In the genomic region with DNA sequence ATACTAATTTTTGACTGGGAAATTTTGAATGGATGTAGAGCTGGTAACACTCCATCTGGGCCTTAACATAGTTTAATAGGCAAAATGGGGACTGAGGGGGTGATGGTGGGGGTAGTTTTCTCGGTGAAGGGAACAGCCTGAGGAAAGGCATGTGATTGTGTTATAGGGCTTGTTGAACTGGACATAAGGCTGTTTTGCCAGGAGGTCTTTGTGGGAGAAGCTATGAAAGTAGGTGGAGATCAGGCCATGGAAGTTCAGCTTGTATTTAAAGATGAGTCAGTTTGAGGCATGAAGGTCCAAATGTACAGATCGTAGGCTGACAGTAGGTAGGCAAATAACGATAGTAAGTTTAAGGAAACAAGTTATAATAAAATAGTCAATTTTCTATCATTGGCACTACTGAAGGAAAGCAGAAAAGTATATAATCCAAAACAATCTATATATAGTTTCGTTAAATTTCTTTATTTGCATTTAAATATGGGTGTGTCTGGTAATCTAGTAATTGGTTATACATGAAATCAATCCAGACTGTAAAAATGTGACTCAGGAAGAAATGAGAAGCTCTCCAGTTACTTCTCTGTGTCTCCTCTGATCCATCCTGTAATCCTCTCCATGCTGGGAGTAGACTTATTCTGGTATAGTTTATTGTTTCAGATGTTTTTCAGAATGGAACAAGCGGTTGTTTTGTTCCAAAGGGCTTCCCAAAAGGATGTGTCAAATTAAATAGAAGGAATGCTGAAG, we compare ENCODE assay signal across 1 cellular context.
TF ChIP-seq lines count a peak whose summit lies in the region.

No MANE protein-coding gene starts in this region.

TF ChIP-seq in HepG2, 621 proteins besides CTCF, POLR2A, EP300 and RAD21 (continued from another document and continues in another):
- TF ChIP-seq, protein P1, sequence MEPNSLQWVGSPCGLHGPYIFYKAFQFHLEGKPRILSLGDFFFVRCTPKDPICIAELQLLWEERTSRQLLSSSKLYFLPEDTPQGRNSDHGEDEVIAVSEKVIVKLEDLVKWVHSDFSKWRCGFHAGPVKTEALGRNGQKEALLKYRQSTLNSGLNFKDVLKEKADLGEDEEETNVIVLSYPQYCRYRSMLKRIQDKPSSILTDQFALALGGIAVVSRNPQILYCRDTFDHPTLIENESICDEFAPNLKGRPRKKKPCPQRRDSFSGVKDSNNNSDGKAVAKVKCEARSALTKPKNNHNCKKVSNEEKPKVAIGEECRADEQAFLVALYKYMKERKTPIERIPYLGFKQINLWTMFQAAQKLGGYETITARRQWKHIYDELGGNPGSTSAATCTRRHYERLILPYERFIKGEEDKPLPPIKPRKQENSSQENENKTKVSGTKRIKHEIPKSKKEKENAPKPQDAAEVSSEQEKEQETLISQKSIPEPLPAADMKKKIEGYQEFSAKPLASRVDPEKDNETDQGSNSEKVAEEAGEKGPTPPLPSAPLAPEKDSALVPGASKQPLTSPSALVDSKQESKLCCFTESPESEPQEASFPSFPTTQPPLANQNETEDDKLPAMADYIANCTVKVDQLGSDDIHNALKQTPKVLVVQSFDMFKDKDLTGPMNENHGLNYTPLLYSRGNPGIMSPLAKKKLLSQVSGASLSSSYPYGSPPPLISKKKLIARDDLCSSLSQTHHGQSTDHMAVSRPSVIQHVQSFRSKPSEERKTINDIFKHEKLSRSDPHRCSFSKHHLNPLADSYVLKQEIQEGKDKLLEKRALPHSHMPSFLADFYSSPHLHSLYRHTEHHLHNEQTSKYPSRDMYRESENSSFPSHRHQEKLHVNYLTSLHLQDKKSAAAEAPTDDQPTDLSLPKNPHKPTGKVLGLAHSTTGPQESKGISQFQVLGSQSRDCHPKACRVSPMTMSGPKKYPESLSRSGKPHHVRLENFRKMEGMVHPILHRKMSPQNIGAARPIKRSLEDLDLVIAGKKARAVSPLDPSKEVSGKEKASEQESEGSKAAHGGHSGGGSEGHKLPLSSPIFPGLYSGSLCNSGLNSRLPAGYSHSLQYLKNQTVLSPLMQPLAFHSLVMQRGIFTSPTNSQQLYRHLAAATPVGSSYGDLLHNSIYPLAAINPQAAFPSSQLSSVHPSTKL (CRISPR knock-in tag; IDR thresholded peaks at IDR 0.05), result no peak
- TF ChIP-seq HIVEP1 (CRISPR knock-in tag; IDR thresholded peaks at IDR 0.05), result no peak
- TF ChIP-seq, protein P2, sequence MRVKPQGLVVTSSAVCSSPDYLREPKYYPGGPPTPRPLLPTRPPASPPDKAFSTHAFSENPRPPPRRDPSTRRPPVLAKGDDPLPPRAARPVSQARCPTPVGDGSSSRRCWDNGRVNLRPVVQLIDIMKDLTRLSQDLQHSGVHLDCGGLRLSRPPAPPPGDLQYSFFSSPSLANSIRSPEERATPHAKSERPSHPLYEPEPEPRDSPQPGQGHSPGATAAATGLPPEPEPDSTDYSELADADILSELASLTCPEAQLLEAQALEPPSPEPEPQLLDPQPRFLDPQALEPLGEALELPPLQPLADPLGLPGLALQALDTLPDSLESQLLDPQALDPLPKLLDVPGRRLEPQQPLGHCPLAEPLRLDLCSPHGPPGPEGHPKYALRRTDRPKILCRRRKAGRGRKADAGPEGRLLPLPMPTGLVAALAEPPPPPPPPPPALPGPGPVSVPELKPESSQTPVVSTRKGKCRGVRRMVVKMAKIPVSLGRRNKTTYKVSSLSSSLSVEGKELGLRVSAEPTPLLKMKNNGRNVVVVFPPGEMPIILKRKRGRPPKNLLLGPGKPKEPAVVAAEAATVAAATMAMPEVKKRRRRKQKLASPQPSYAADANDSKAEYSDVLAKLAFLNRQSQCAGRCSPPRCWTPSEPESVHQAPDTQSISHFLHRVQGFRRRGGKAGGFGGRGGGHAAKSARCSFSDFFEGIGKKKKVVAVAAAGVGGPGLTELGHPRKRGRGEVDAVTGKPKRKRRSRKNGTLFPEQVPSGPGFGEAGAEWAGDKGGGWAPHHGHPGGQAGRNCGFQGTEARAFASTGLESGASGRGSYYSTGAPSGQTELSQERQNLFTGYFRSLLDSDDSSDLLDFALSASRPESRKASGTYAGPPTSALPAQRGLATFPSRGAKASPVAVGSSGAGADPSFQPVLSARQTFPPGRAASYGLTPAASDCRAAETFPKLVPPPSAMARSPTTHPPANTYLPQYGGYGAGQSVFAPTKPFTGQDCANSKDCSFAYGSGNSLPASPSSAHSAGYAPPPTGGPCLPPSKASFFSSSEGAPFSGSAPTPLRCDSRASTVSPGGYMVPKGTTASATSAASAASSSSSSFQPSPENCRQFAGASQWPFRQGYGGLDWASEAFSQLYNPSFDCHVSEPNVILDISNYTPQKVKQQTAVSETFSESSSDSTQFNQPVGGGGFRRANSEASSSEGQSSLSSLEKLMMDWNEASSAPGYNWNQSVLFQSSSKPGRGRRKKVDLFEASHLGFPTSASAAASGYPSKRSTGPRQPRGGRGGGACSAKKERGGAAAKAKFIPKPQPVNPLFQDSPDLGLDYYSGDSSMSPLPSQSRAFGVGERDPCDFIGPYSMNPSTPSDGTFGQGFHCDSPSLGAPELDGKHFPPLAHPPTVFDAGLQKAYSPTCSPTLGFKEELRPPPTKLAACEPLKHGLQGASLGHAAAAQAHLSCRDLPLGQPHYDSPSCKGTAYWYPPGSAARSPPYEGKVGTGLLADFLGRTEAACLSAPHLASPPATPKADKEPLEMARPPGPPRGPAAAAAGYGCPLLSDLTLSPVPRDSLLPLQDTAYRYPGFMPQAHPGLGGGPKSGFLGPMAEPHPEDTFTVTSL (CRISPR knock-in tag; IDR thresholded peaks at IDR 0.05; ENCODE audit: borderline replicate concordance), result 0 out of 2 replicates have a peak, but pooled peaks have one; percentile 27
- TF ChIP-seq ZNF792 (CRISPR knock-in tag; IDR thresholded peaks at IDR 0.05), result peak; percentile 86; the same call in 1 of the 2 replicates
- no peak for TF ChIP-seq TCF7L2 (IDR thresholded peaks at IDR 0.05; ENCODE audit: low read depth, low read length)
- no peak for TF ChIP-seq MEIS1 (CRISPR knock-in tag; IDR thresholded peaks at IDR 0.05; ENCODE audit: borderline replicate concordance)
- TF ChIP-seq NPAS2 (CRISPR knock-in tag; IDR thresholded peaks at IDR 0.05; ENCODE audit: borderline replicate concordance), result no peak
- TF ChIP-seq TEAD2 (CRISPR knock-in tag; IDR thresholded peaks at IDR 0.05), result no peak
- TF ChIP-seq SYNCRIP (IDR thresholded peaks at IDR 0.05; ENCODE audit: insufficient read depth, low read depth, low read length), result no peak
- TF ChIP-seq, protein P3, sequence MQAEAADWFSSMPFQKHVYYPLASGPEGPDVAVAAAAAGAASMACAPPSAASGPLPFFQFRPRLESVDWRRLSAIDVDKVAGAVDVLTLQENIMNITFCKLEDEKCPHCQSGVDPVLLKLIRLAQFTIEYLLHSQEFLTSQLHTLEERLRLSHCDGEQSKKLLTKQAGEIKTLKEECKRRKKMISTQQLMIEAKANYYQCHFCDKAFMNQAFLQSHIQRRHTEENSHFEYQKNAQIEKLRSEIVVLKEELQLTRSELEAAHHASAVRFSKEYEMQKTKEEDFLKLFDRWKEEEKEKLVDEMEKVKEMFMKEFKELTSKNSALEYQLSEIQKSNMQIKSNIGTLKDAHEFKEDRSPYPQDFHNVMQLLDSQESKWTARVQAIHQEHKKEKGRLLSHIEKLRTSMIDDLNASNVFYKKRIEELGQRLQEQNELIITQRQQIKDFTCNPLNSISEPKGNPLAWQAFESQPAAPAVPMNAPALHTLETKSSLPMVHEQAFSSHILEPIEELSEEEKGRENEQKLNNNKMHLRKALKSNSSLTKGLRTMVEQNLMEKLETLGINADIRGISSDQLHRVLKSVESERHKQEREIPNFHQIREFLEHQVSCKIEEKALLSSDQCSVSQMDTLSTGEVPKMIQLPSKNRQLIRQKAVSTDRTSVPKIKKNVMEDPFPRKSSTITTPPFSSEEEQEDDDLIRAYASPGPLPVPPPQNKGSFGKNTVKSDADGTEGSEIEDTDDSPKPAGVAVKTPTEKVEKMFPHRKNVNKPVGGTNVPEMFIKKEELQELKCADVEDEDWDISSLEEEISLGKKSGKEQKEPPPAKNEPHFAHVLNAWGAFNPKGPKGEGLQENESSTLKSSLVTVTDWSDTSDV (CRISPR knock-in tag; IDR thresholded peaks at IDR 0.05), result no peak
- TF ChIP-seq, protein P4, sequence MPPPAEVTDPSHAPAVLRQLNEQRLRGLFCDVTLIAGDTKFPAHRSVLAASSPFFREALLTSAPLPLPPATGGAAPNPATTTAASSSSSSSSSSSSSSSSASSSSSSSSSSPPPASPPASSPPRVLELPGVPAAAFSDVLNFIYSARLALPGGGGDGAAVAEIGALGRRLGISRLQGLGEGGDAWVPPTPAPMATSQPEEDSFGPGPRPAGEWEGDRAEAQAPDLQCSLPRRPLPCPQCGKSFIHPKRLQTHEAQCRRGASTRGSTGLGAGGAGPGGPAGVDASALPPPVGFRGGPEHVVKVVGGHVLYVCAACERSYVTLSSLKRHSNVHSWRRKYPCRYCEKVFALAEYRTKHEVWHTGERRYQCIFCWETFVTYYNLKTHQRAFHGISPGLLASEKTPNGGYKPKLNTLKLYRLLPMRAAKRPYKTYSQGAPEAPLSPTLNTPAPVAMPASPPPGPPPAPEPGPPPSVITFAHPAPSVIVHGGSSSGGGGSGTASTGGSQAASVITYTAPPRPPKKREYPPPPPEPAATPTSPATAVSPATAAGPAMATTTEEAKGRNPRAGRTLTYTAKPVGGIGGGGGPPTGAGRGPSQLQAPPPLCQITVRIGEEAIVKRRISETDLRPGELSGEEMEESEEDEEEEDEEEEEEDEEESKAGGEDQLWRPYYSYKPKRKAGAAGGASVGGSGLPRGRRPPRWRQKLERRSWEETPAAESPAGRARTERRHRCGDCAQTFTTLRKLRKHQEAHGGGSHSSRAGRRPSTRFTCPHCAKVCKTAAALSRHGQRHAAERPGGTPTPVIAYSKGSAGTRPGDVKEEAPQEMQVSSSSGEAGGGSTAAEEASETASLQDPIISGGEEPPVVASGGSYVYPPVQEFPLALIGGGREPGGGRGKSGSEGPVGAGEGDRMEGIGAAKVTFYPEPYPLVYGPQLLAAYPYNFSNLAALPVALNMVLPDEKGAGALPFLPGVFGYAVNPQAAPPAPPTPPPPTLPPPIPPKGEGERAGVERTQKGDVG (CRISPR knock-in tag; IDR thresholded peaks at IDR 0.05; ENCODE audit: borderline replicate concordance), result no peak
- TF ChIP-seq HOXA9 (CRISPR knock-in tag; IDR thresholded peaks at IDR 0.05; ENCODE audit: borderline replicate concordance), result no peak
- no peak for TF ChIP-seq ZFP37 (CRISPR knock-in tag; IDR thresholded peaks at IDR 0.05; ENCODE audit: borderline replicate concordance)
- TF ChIP-seq, protein P5, sequence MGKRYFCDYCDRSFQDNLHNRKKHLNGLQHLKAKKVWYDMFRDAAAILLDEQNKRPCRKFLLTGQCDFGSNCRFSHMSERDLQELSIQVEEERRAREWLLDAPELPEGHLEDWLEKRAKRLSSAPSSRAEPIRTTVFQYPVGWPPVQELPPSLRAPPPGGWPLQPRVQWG (CRISPR knock-in tag; IDR thresholded peaks at IDR 0.05; ENCODE audit: borderline replicate concordance, low read depth), result no peak
- TF ChIP-seq, protein P6, sequence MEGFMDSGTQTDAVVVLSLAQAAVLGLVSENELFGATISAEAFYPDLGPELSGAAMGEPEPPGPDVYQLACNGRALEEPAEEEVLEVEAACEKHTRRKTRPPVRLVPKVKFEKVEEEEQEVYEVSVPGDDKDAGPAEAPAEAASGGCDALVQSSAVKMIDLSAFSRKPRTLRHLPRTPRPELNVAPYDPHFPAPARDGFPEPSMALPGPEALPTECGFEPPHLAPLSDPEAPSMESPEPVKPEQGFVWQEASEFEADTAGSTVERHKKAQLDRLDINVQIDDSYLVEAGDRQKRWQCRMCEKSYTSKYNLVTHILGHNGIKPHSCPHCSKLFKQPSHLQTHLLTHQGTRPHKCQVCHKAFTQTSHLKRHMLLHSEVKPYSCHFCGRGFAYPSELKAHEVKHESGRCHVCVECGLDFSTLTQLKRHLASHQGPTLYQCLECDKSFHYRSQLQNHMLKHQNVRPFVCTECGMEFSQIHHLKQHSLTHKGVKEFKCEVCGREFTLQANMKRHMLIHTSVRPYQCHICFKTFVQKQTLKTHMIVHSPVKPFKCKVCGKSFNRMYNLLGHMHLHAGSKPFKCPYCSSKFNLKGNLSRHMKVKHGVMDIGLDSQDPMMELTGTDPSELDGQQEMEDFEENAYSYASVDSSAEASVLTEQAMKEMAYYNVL (CRISPR knock-in tag; IDR thresholded peaks at IDR 0.05; ENCODE audit: borderline replicate concordance), result no peak
- TF ChIP-seq, protein P7, sequence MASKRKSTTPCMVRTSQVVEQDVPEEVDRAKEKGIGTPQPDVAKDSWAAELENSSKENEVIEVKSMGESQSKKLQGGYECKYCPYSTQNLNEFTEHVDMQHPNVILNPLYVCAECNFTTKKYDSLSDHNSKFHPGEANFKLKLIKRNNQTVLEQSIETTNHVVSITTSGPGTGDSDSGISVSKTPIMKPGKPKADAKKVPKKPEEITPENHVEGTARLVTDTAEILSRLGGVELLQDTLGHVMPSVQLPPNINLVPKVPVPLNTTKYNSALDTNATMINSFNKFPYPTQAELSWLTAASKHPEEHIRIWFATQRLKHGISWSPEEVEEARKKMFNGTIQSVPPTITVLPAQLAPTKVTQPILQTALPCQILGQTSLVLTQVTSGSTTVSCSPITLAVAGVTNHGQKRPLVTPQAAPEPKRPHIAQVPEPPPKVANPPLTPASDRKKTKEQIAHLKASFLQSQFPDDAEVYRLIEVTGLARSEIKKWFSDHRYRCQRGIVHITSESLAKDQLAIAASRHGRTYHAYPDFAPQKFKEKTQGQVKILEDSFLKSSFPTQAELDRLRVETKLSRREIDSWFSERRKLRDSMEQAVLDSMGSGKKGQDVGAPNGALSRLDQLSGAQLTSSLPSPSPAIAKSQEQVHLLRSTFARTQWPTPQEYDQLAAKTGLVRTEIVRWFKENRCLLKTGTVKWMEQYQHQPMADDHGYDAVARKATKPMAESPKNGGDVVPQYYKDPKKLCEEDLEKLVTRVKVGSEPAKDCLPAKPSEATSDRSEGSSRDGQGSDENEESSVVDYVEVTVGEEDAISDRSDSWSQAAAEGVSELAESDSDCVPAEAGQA (IDR thresholded peaks at IDR 0.05; ENCODE audit: low read depth), result no peak
- TF ChIP-seq, protein P7 (CRISPR knock-in tag; IDR thresholded peaks at IDR 0.05; ENCODE audit: borderline replicate concordance), result no peak
- peak; percentile 40; the same call in 1 of the 2 replicates for TF ChIP-seq SAP130 (CRISPR knock-in tag; IDR thresholded peaks at IDR 0.05; ENCODE audit: low read depth)
- TF ChIP-seq ZNF260 (CRISPR knock-in tag; IDR thresholded peaks at IDR 0.05; ENCODE audit: borderline replicate concordance, low read depth), result no peak
- TF ChIP-seq ZNF768 (CRISPR knock-in tag; IDR thresholded peaks at IDR 0.05), result no peak
